ENCODE assay signal across 8 cellular contexts in genomic region chr9:131289301-131290038, GRCh38. TPM values are rescaled to one million over a fixed set of nuclear protein-coding genes. Genes with fewer than 3 reads are reported as not detected.
DNase-seq lines count a peak whose midpoint lies in the region; ATAC-seq, FAIRE-seq and TF ChIP-seq lines count a peak whose summit lies in the region.

PLPP7 (plus strand) TSS chr9:131289723; CDS start chr9:131289998, 275 bp downstream.

- peak; percentile 22 for ATAC-seq in stimulated activated effector memory CD8-positive, alpha-beta T cell treated with anti-CD3 and anti-CD28 coated beads, Interleukin-12 subunit alpha, Interleukin-12 subunit beta, amount 100 ng/mL, for 72 hours

- H3K4me1 ChIP-seq in kidney (ENCODE audit: control insufficient read depth in 1 of 2, insufficient read depth in 1 of 2, low read depth in 1 of 2, low read length in 2 of 2): peaks cover 0 to 9% of the 10 kb centered on the region in 2 donors

- H3K9me3 ChIP-seq in kidney (ENCODE audit: control insufficient read depth in 1 of 2, low read length in 2 of 2): no peaks in the 10 kb centered on the region

- H3K27me3 Mint-ChIP-seq in brain: peaks cover under 1% of the 10 kb centered on the region

- H3K4me3 Mint-ChIP-seq in brain: peak within 1 kb of the TSS in 4 of 5 experiments; percentile 47 to 82 (median 71)
- no peak within 1 kb of the TSS for H3K4me3 Mint-ChIP-seq in stimulated activated effector memory CD8-positive, alpha-beta T cell treated with anti-CD3 and anti-CD28 coated beads, Interleukin-12 subunit alpha, Interleukin-12 subunit beta, amount 100 ng/mL, for 72 hours

- H3K27ac ChIP-seq in kidney (ENCODE audit: low read depth in 2 of 2, low read length in 2 of 2): no peak within 1 kb of the TSS

- no peak for TF ChIP-seq RAD21 in Ishikawa (IDR thresholded peaks at IDR 0.05; ENCODE audit: low read depth)

- H3K4me1 Mint-ChIP-seq in brain: peaks cover 23% of the 10 kb centered on the region
- peaks cover 5% of the 10 kb centered on the region for H3K4me1 Mint-ChIP-seq in stimulated activated effector memory CD8-positive, alpha-beta T cell treated with anti-CD3 and anti-CD28 coated beads, Interleukin-12 subunit alpha, Interleukin-12 subunit beta, amount 100 ng/mL, for 72 hours

- H3K36me3 ChIP-seq in kidney (ENCODE audit: control insufficient read depth in 1 of 2, insufficient read depth in 2 of 2, low read length in 2 of 2): no peaks in the 10 kb centered on the region

- H3K36me3 Mint-ChIP-seq in brain: no peaks in the 10 kb centered on the region
- no peaks in the 10 kb centered on the region for H3K36me3 Mint-ChIP-seq in stimulated activated effector memory CD8-positive, alpha-beta T cell treated with anti-CD3 and anti-CD28 coated beads, Interleukin-12 subunit alpha, Interleukin-12 subunit beta, amount 100 ng/mL, for 72 hours

- no peak for FAIRE-seq in kidney (lab: Jason Lieb, UNC)

- peak within 1 kb of the TSS; percentile 45 to 99 (median 88) for H3K27ac Mint-ChIP-seq in brain
- H3K27ac Mint-ChIP-seq in stimulated activated effector memory CD8-positive, alpha-beta T cell treated with anti-CD3 and anti-CD28 coated beads, Interleukin-12 subunit alpha, Interleukin-12 subunit beta, amount 100 ng/mL, for 72 hours: no peak within 1 kb of the TSS

- TF ChIP-seq CTCF in brain (conservative IDR thresholded peaks at IDR 0.05): no peak
- no peak for TF ChIP-seq CTCF in kidney (IDR thresholded peaks at IDR 0.05; ENCODE audit: borderline replicate concordance, extremely low read depth, insufficient read depth)

- H3K4me3 ChIP-seq in kidney (ENCODE audit: low read length in 2 of 2): peak within 1 kb of the TSS; percentile 5 to 68

- intact Hi-C loops in kidney (cut with DNase I): no loop called here

- no peak for TF ChIP-seq EP300 in Ishikawa (IDR thresholded peaks at IDR 0.05; ENCODE audit: borderline replicate concordance)

- H3K9me3 Mint-ChIP-seq in brain: peaks cover 0 to 3% (median 0%) of the 10 kb centered on the region in 5 experiments
- no peaks in the 10 kb centered on the region for H3K9me3 Mint-ChIP-seq in stimulated activated effector memory CD8-positive, alpha-beta T cell treated with anti-CD3 and anti-CD28 coated beads, Interleukin-12 subunit alpha, Interleukin-12 subunit beta, amount 100 ng/mL, for 72 hours

- DNase-seq in Ammon's horn (ENCODE audit: low spot score) (peak; percentile 94), kidney (peak; percentile 86), COLO668 (lab: John Stamatoyannopoulos, UW; ENCODE audit: unreplicated experiment) (no peak), NCI-H2196 (lab: John Stamatoyannopoulos, UW; ENCODE audit: unreplicated experiment) (no peak), SIG-M5 (lab: John Stamatoyannopoulos, UW) (no peak)
- no peak for DNase-seq in stimulated activated effector memory CD8-positive, alpha-beta T cell treated with anti-CD3 and anti-CD28 coated beads, Interleukin-12 subunit alpha, Interleukin-12 subunit beta, amount 100 ng/mL, for 72 hours (ENCODE audit: low spot score in 2 of 2)

- peak within 1 kb of the TSS; percentile 72 to 77 for H3K9ac ChIP-seq in kidney (ENCODE audit: low read length in 2 of 2)

TF ChIP-seq in Ishikawa, 13 proteins besides CTCF, POLR2A, EP300 and RAD21:
- TF ChIP-seq CEBPB (IDR thresholded peaks at IDR 0.05) (no peak), YY1 (IDR thresholded peaks at IDR 0.05; ENCODE audit: low read depth) (0 out of 2 replicates have a peak, but pooled peaks have one; percentile 26)

RNA-seq across cellular contexts. Expression of gene PLPP7, which starts in this region (rescaled TPM):
- 8.3 TPM for polyA plus RNA-seq in brain (ENCODE audit: insufficient read depth, low read depth, low replicate concordance)
- 4.0 TPM for total RNA-seq in kidney
- polyA plus RNA-seq in kidney (ENCODE audit: insufficient read depth, low read depth, low replicate concordance): 5.5 TPM

Comparison
In these comparisons a context has a peak if more than half of its experiments do, and no peak if none do; other contexts are left out.
1. DNase-seq: peak in Ammon's horn (single experiment) and kidney (single experiment); none in stimulated activated effector memory CD8-positive, alpha-beta T cell treated with anti-CD3 and anti-CD28 coated beads, Interleukin-12 subunit alpha, Interleukin-12 subunit beta, amount 100 ng/mL, for 72 hours (0 of 2), COLO668 (single experiment), NCI-H2196 (single experiment) and SIG-M5 (single experiment).